ENCODE assay signal across 8 cellular contexts in genomic region chr5:127228540-127229184, GRCh38.
A peak's percentile ranks its signal among the peaks of the same experiment; 100 is the strongest.
DNase-seq lines count a peak whose midpoint lies in the region; ATAC-seq and TF ChIP-seq lines count a peak whose summit lies in the region.

No MANE protein-coding gene starts in this region.

- no peaks in the 10 kb centered on the region for H3K27me3 Mint-ChIP-seq in IgD-negative memory B cell
- H3K27me3 Mint-ChIP-seq in dendritic cell treated with granulocyte-macrophage colony-stimulating factor and Interleukin-4, amounts not matched to agents 40 ng/mL and 50 ng/mL, for 4 days = peaks cover 12% of the 10 kb centered on the region

- H3K4me1 ChIP-seq in mucosa of stomach (ENCODE audit: control insufficient read depth, insufficient read depth, low read length) = no peaks in the 10 kb centered on the region

- H3K4me3 Mint-ChIP-seq in IgD-negative memory B cell = peak overlapping the region; percentile 81 to 95 (median 88)
- H3K4me3 Mint-ChIP-seq in dendritic cell treated with granulocyte-macrophage colony-stimulating factor and Interleukin-4, amounts not matched to agents 40 ng/mL and 50 ng/mL, for 4 days = peak overlapping the region; percentile 82

- H3K9me3 Mint-ChIP-seq in IgD-negative memory B cell = peaks cover 0 to 2% (median 0%) of the 10 kb centered on the region in 3 donors
- no peaks in the 10 kb centered on the region for H3K9me3 Mint-ChIP-seq in dendritic cell treated with granulocyte-macrophage colony-stimulating factor and Interleukin-4, amounts not matched to agents 40 ng/mL and 50 ng/mL, for 4 days

- H3K4me3 ChIP-seq in AG10803 (ENCODE audit: low read length) (peak overlapping the region; percentile 62), mucosa of stomach (ENCODE audit: low read length) (peak overlapping the region; percentile 70)

- peak overlapping the region in 2 of 3 donors; percentile 61 to 88 for H3K27ac Mint-ChIP-seq in IgD-negative memory B cell
- H3K27ac Mint-ChIP-seq in dendritic cell treated with granulocyte-macrophage colony-stimulating factor and Interleukin-4, amounts not matched to agents 40 ng/mL and 50 ng/mL, for 4 days = peak overlapping the region; percentile 86

- H3K9ac ChIP-seq in mucosa of stomach (ENCODE audit: low read length) = peak overlapping the region; percentile 65

- TF ChIP-seq CTCF in AG10803 (conservative IDR thresholded peaks at IDR 0.05; ENCODE audit: low read length) = no peak

- no peaks in the 10 kb centered on the region for H3K36me3 ChIP-seq in mucosa of stomach (ENCODE audit: control insufficient read depth, insufficient read depth, low read length)

- no peaks in the 10 kb centered on the region for H3K27me3 ChIP-seq in mucosa of stomach (ENCODE audit: control insufficient read depth, insufficient read depth, low read length)

- no peak for ATAC-seq in GM21381 (IDR thresholded peaks at IDR 0.05; ENCODE audit: unreplicated experiment)

- DNase-seq in AG10803 (ENCODE audit: low read depth) (no peak), GM19240 (ENCODE audit: insufficient read length, low spot score) (no peak), GOT3 (lab: John Stamatoyannopoulos, UW) (no peak), NCI-H2196 treated with DMSO at 0.1 percent for 48 hours (lab: John Stamatoyannopoulos, UW; ENCODE audit: unreplicated experiment) (no peak)

- intact Hi-C loops in dendritic cell treated with granulocyte-macrophage colony-stimulating factor and Interleukin-4, amounts not matched to agents 40 ng/mL and 50 ng/mL, for 4 days (cut with micrococcal nuclease) = no loop called here

- no peaks in the 10 kb centered on the region for H3K9me3 ChIP-seq in mucosa of stomach (ENCODE audit: control insufficient read depth, low read length)

- H3K4me1 Mint-ChIP-seq in IgD-negative memory B cell = peaks cover 15 to 34% (median 21%) of the 10 kb centered on the region in 3 donors
- peaks cover 19% of the 10 kb centered on the region for H3K4me1 Mint-ChIP-seq in dendritic cell treated with granulocyte-macrophage colony-stimulating factor and Interleukin-4, amounts not matched to agents 40 ng/mL and 50 ng/mL, for 4 days (ENCODE audit: low read depth)

- no peaks in the 10 kb centered on the region for H3K36me3 Mint-ChIP-seq in IgD-negative memory B cell
- no peaks in the 10 kb centered on the region for H3K36me3 Mint-ChIP-seq in dendritic cell treated with granulocyte-macrophage colony-stimulating factor and Interleukin-4, amounts not matched to agents 40 ng/mL and 50 ng/mL, for 4 days (ENCODE audit: low read depth)
